ENCODE assay signal across 8 cellular contexts in genomic region chr5:69189162-69190086, GRCh38. TPM values are rescaled to one million over a fixed set of nuclear protein-coding genes. Genes with fewer than 3 reads are reported as not detected.
A peak's percentile ranks its signal among the peaks of the same experiment; 100 is the strongest.
DNase-seq lines count a peak whose midpoint lies in the region; ATAC-seq, FAIRE-seq and TF ChIP-seq lines count a peak whose summit lies in the region.

A gene with protein sequence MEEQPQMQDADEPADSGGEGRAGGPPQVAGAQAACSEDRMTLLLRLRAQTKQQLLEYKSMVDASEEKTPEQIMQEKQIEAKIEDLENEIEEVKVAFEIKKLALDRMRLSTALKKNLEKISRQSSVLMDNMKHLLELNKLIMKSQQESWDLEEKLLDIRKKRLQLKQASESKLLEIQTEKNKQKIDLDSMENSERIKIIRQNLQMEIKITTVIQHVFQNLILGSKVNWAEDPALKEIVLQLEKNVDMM (plus strand): TSS chr5:69189583. CDS start chr5:69189635, 52 bp downstream.

- ATAC-seq in GM21381 (IDR thresholded peaks at IDR 0.05; ENCODE audit: unreplicated experiment), result peak; percentile 92

- POLR2A ChIA-PET in Caco-2 (lab: Charles Lee), result interaction anchor here (0.6 to 2.1 kb wide), 6 partner anchors 22 to 143 kb away, joined by 3 to 6 read pairs (median 4); partner anchors contain the start of genes CCDC125, CCNB1 and CDK7
- POLR2A ChIA-PET in activated CD8-positive, alpha-beta memory T cell treated with anti-CD3 and anti-CD28 coated beads for 36 hours (lab: Charles Lee), result interaction anchor here (1.2 to 1.9 kb wide), 3 partner anchors 22 to 144 kb away, joined by 4 to 7 read pairs (median 6); partner anchors contain the start of genes CCDC125, CCNB1 and CDK7

- no peaks in the 10 kb centered on the region for H3K4me1 ChIP-seq in Caco-2
- peaks cover 6% of the 10 kb centered on the region for H3K4me1 ChIP-seq in effector memory CD4-positive, alpha-beta T cell (ENCODE audit: control insufficient read depth, insufficient read depth, low read length, poor library complexity, severe bottlenecking)

- peak within 1 kb of the TSS; percentile 87 for H3K4me3 ChIP-seq in Caco-2 (ENCODE audit: low read depth, low read length)
- H3K4me3 ChIP-seq in effector memory CD4-positive, alpha-beta T cell (ENCODE audit: insufficient read depth, low read depth, low read length, poor library complexity, severe bottlenecking), result peak within 1 kb of the TSS; percentile 98

- H3K9me3 ChIP-seq in Caco-2, result no peaks in the 10 kb centered on the region
- no peaks in the 10 kb centered on the region for H3K9me3 ChIP-seq in effector memory CD4-positive, alpha-beta T cell (ENCODE audit: control insufficient read depth, low read length)

- no peaks in the 10 kb centered on the region for H3K9me3 Mint-ChIP-seq in Caco-2 (ENCODE audit: unreplicated experiment)

- H3K27ac ChIP-seq in effector memory CD4-positive, alpha-beta T cell (ENCODE audit: insufficient read depth, low read length, poor library complexity, severe bottlenecking), result peak within 1 kb of the TSS; percentile 73

- no peaks in the 10 kb centered on the region for H3K27me3 ChIP-seq in Caco-2 (replicated peaks; ENCODE audit: control insufficient read depth, insufficient read depth, low read length)
- no peaks in the 10 kb centered on the region for H3K27me3 ChIP-seq in effector memory CD4-positive, alpha-beta T cell (replicated peaks; ENCODE audit: control insufficient read depth, insufficient read depth, low read length, poor library complexity, severe bottlenecking)

- H3K36me3 ChIP-seq in Caco-2 (ENCODE audit: control insufficient read depth, insufficient read depth, low read length), result no peaks in the 10 kb centered on the region
- H3K36me3 ChIP-seq in effector memory CD4-positive, alpha-beta T cell (ENCODE audit: control insufficient read depth, insufficient read depth, low read length), result no peaks in the 10 kb centered on the region

- intact Hi-C loops in Caco-2 (cut with micrococcal nuclease; ENCODE audit: unreplicated experiment), result loop anchor here (1.0 kb wide), 4 partner anchors 22 to 143 kb away; partner anchors contain the start of genes CCDC125 and CCNB1

- no peak for TF ChIP-seq CTCF in Caco-2 (IDR thresholded peaks at IDR 0.05; ENCODE audit: insufficient read depth in 1 of 2, low read depth in 1 of 2, low read length in 1 of 2, severe bottlenecking in 1 of 2, unreplicated experiment in 1 of 2)

- H3K36me3 Mint-ChIP-seq in Caco-2 (ENCODE audit: insufficient read depth, unreplicated experiment), result peaks cover 17% of the 10 kb centered on the region

- H3K4me3 Mint-ChIP-seq in Caco-2 (ENCODE audit: unreplicated experiment), result peak within 1 kb of the TSS; percentile 96

- H3K4me1 Mint-ChIP-seq in Caco-2 (ENCODE audit: low read depth, unreplicated experiment), result no peaks in the 10 kb centered on the region

- H3K27ac Mint-ChIP-seq in Caco-2 (ENCODE audit: unreplicated experiment), result peak within 1 kb of the TSS; percentile 100

- peak; percentile 93 to 96 for DNase-seq in Caco-2
- peak; percentile 85 for DNase-seq in HTR-8/SVneo (ENCODE audit: insufficient read length, low spot score)
- peak; percentile 85 for DNase-seq in NOMO-1 treated with DMSO at 0.1 percent for 48 hours (lab: John Stamatoyannopoulos, UW; ENCODE audit: unreplicated experiment)
- DNase-seq in effector memory CD4-positive, alpha-beta T cell, result peak; percentile 84 to 87 (median 86)
- peak; percentile 93 for DNase-seq in medulla oblongata (ENCODE audit: extremely low spot score)
- peak; percentile 87 for DNase-seq in stimulated activated CD8-positive, alpha-beta memory T cell treated with anti-CD3 and anti-CD28 coated beads, Interleukin-12 subunit alpha, Interleukin-12 subunit beta, amount 100 ng/mL, for 1 hour (ENCODE audit: low read depth)

- peak; percentile 26 for FAIRE-seq in HTR-8/SVneo (lab: Jason Lieb, UNC)

- no TSS peak for BruUV-seq in Caco-2 (replicated peaks; lab: Mats Ljungman, UMichigan)

- CTCF ChIA-PET in Caco-2 (lab: Charles Lee), result interaction anchor here (1.0 to 3.0 kb wide), 3 partner anchors 96 to 145 kb away, joined by 3 to 10 read pairs (median 4); partner anchors contain the start of genes CCDC125 and SLC30A5
- CTCF ChIA-PET in activated CD8-positive, alpha-beta memory T cell treated with anti-CD3 and anti-CD28 coated beads for 36 hours (lab: Charles Lee), result interaction anchor here (0.6 to 1.6 kb wide), 3 partner anchors 23 to 96 kb away, joined by 3 to 5 read pairs (median 3); partner anchors contain the start of genes CCNB1 and SLC30A5

- H3K27me3 Mint-ChIP-seq in Caco-2 (ENCODE audit: insufficient read depth, unreplicated experiment), result no peaks in the 10 kb centered on the region

RNA-seq across cellular contexts. Expression of the gene that starts here (rescaled TPM):
- total RNA-seq in Caco-2 (2022), result 30.2 and 32.4 TPM in 2 replicates
- total RNA-seq in activated CD8-positive, alpha-beta memory T cell treated with anti-CD3 and anti-CD28 coated beads for 36 hours, result 10 to 100 TPM; 57.7 to 58.5 TPM

Comparison
In these comparisons a context has a peak if more than half of its experiments do, and no peak if none do; other contexts are left out.
1. Peak in every context shown above with its lines: DNase-seq, ATAC-seq, H3K4me3 ChIP-seq and H3K27ac ChIP-seq.